ENCODE assay signal across 12 cellular contexts in genomic region chr14:75822522-75823288, GRCh38.
DNase-seq lines count a peak whose midpoint lies in the region; ATAC-seq, FAIRE-seq and TF ChIP-seq lines count a peak whose summit lies in the region.
"Had no signal": no experiment of that assay in that cellular context is flagged by ENCODE, and none has a peak within 500 bp of the region (broad histone marks: within the 10 kb centered on the region; RNA-seq: fewer than 3 reads in every experiment).

No MANE protein-coding gene starts in this region.

- TF ChIP-seq CTCF in bronchial epithelial cell (IDR thresholded peaks at IDR 0.05; ENCODE audit: insufficient read depth, low read length, severe bottlenecking) (no peak), keratinocyte (optimal IDR thresholded peaks at IDR 0.05 in 1 of 3, IDR thresholded peaks at IDR 0.05 in 1 of 3, conservative IDR thresholded peaks at IDR 0.05 in 1 of 3; ENCODE audit: extremely low read depth in 1 of 3, insufficient read depth in 2 of 3, low read length in 3 of 3) (no peak), tibial artery (IDR thresholded peaks at IDR 0.05) (no peak)

- H3K4me1 Mint-ChIP-seq in activated naive CD4-positive, alpha-beta T cell treated with anti-CD3 and anti-CD28 coated beads for 36 hours (ENCODE audit: low read depth) = peaks cover 3% of the 10 kb centered on the region

- H3K4me1 ChIP-seq in keratinocyte (ENCODE audit: control insufficient read depth, extremely low read depth, insufficient read depth, low read length) = peaks cover 26% of the 10 kb centered on the region
- H3K4me1 ChIP-seq in tibial artery = peaks cover 0 to 47% (median 16%) of the 10 kb centered on the region in 4 donors

- H3K4me3 Mint-ChIP-seq in activated naive CD4-positive, alpha-beta T cell treated with anti-CD3 and anti-CD28 coated beads for 36 hours = no peak overlapping the region
- H3K4me3 Mint-ChIP-seq: activated CD8-positive, alpha-beta T cell treated with anti-CD3 and anti-CD28 coated beads for 36 hours; stimulated activated naive CD8-positive, alpha-beta T cell treated with anti-CD3 and anti-CD28 coated beads, Interleukin-15, amount 100 ng/mL, for 72 hours had no signal

- H3K27me3 ChIP-seq in bronchial epithelial cell (ENCODE audit: control insufficient read depth, insufficient read depth, low read length) (no peaks in the 10 kb centered on the region), keratinocyte (ENCODE audit: control insufficient read depth, extremely low read depth, insufficient read depth, low read length) (no peaks in the 10 kb centered on the region), tibial artery (no peaks in the 10 kb centered on the region)

- no peaks in the 10 kb centered on the region for H3K9me1 ChIP-seq in keratinocyte (ENCODE audit: control insufficient read depth, extremely low read depth, insufficient read depth, low read length)

- FAIRE-seq in bronchial epithelial cell (lab: Jason Lieb, UNC) (no peak), keratinocyte (lab: Jason Lieb, UNC) (peak; percentile 85)
- FAIRE-seq: islet of Langerhans had no signal

- H3K27me3 Mint-ChIP-seq in activated naive CD4-positive, alpha-beta T cell treated with anti-CD3 and anti-CD28 coated beads for 36 hours (ENCODE audit: low read depth) = no peaks in the 10 kb centered on the region
- H3K27me3 Mint-ChIP-seq: activated CD8-positive, alpha-beta T cell treated with anti-CD3 and anti-CD28 coated beads for 36 hours; stimulated activated naive CD8-positive, alpha-beta T cell treated with anti-CD3 and anti-CD28 coated beads, Interleukin-15, amount 100 ng/mL, for 72 hours had no signal

- peak overlapping the region; percentile 28 for H3K4me2 ChIP-seq in keratinocyte (ENCODE audit: control insufficient read depth, extremely low read depth, insufficient read depth, low read depth, low read length)

- no peak for ATAC-seq in HG03521 (IDR thresholded peaks at IDR 0.05; ENCODE audit: unreplicated experiment)
- ATAC-seq: activated CD8-positive, alpha-beta T cell treated with anti-CD3 and anti-CD28 coated beads for 36 hours; stimulated activated naive CD8-positive, alpha-beta T cell treated with anti-CD3 and anti-CD28 coated beads, Interleukin-15, amount 100 ng/mL, for 72 hours had no signal

- H3K9me3 Mint-ChIP-seq in activated naive CD4-positive, alpha-beta T cell treated with anti-CD3 and anti-CD28 coated beads for 36 hours = no peaks in the 10 kb centered on the region
- H3K9me3 Mint-ChIP-seq: activated CD8-positive, alpha-beta T cell treated with anti-CD3 and anti-CD28 coated beads for 36 hours; stimulated activated naive CD8-positive, alpha-beta T cell treated with anti-CD3 and anti-CD28 coated beads, Interleukin-15, amount 100 ng/mL, for 72 hours had no signal

- dilution Hi-C loops in keratinocyte (cut with MboI; ENCODE audit: extremely low pct_ligation_motif_present, low sequenced_read_pairs) = no loop called here

- peaks cover 14% of the 10 kb centered on the region for H3K36me3 Mint-ChIP-seq in activated naive CD4-positive, alpha-beta T cell treated with anti-CD3 and anti-CD28 coated beads for 36 hours (ENCODE audit: low read depth)

- H4K20me1 ChIP-seq in keratinocyte (ENCODE audit: control insufficient read depth, extremely low read depth, insufficient read depth, low read length) = no peaks in the 10 kb centered on the region

- peak overlapping the region; percentile 40 for H2AFZ ChIP-seq in keratinocyte (ENCODE audit: control insufficient read depth, low read length)

- DNase-seq in HS-27A (ENCODE audit: low read depth) (peak; percentile 41), bronchial epithelial cell (ENCODE audit: low read depth) (peak; percentile 71), keratinocyte (ENCODE audit: low read depth, low spot score) (no peak), tibial artery (no peak), cerebellar cortex (ENCODE audit: low spot score) (no peak), ureter (ENCODE audit: low spot score) (no peak)
- no peak for DNase-seq in activated naive CD4-positive, alpha-beta T cell treated with anti-CD3 and anti-CD28 coated beads for 36 hours
- DNase-seq: activated CD8-positive, alpha-beta T cell treated with anti-CD3 and anti-CD28 coated beads for 36 hours; cerebellar nuclear complex; stimulated activated naive CD8-positive, alpha-beta T cell treated with anti-CD3 and anti-CD28 coated beads, Interleukin-15, amount 100 ng/mL, for 72 hours had no signal

- no peak overlapping the region for H3K27ac Mint-ChIP-seq in activated naive CD4-positive, alpha-beta T cell treated with anti-CD3 and anti-CD28 coated beads for 36 hours
- H3K27ac Mint-ChIP-seq: activated CD8-positive, alpha-beta T cell treated with anti-CD3 and anti-CD28 coated beads for 36 hours had no signal

- H3K9ac ChIP-seq in keratinocyte (ENCODE audit: control insufficient read depth, extremely low read depth, insufficient read depth, low read length) = peak overlapping the region; percentile 24

- no peaks in the 10 kb centered on the region for H3K79me2 ChIP-seq in keratinocyte (ENCODE audit: control insufficient read depth, insufficient read depth, low read length)

- H3K36me3 ChIP-seq in bronchial epithelial cell (ENCODE audit: control insufficient read depth, insufficient read depth, low read length) (peaks cover 1% of the 10 kb centered on the region), keratinocyte (ENCODE audit: control insufficient read depth in 2 of 2, extremely low read depth in 1 of 2, insufficient read depth in 2 of 2, low read length in 2 of 2) (peaks cover 2% of the 10 kb centered on the region in 2 experiments), tibial artery (peaks cover 0 to 21% (median 0%) of the 10 kb centered on the region in 3 donors)

- CTCF ChIA-PET in activated naive CD4-positive, alpha-beta T cell treated with anti-CD3 and anti-CD28 coated beads for 36 hours (lab: Charles Lee) = interaction anchor here (0.9 kb wide), 1 partner anchor 114 kb away, joined by 3 read pairs; no protein-coding TSS in a partner anchor

- intact Hi-C loops in tibial artery (cut with DNase I; ENCODE audit: low total_unique reads) = no loop called here
- intact Hi-C loops in activated naive CD4-positive, alpha-beta T cell treated with anti-CD3 and anti-CD28 coated beads for 36 hours (cut with micrococcal nuclease) = no loop called here

- no peak overlapping the region for H3K4me3 ChIP-seq in bronchial epithelial cell (ENCODE audit: low read depth, low read length)
- no peak overlapping the region for H3K4me3 ChIP-seq in keratinocyte (ENCODE audit: control insufficient read depth in 2 of 3, extremely low read depth in 1 of 3, insufficient read depth in 2 of 3, low read depth in 1 of 3, low read length in 3 of 3)
- no peak overlapping the region for H3K4me3 ChIP-seq in tibial artery

- H3K9me3 ChIP-seq in keratinocyte (ENCODE audit: control insufficient read depth, low read depth, low read length) = no peaks in the 10 kb centered on the region
- no peaks in the 10 kb centered on the region for H3K9me3 ChIP-seq in tibial artery

- H3K27ac ChIP-seq in keratinocyte (ENCODE audit: control insufficient read depth, insufficient read depth, low read length) = peak overlapping the region; percentile 48
- H3K27ac ChIP-seq in tibial artery = peak overlapping the region; percentile 46 to 76

Comparison
In these comparisons a context has a peak if more than half of its experiments do, and no peak if none do; other contexts are left out.
1. DNase-seq: peak in HS-27A (single experiment) and bronchial epithelial cell (single experiment); none in keratinocyte (single experiment), tibial artery (0 of 2), cerebellar cortex (single experiment), ureter (single experiment) and activated naive CD4-positive, alpha-beta T cell treated with anti-CD3 and anti-CD28 coated beads for 36 hours (single experiment).